8 cellular contexts compared by ENCODE assay signal in the genomic region with DNA sequence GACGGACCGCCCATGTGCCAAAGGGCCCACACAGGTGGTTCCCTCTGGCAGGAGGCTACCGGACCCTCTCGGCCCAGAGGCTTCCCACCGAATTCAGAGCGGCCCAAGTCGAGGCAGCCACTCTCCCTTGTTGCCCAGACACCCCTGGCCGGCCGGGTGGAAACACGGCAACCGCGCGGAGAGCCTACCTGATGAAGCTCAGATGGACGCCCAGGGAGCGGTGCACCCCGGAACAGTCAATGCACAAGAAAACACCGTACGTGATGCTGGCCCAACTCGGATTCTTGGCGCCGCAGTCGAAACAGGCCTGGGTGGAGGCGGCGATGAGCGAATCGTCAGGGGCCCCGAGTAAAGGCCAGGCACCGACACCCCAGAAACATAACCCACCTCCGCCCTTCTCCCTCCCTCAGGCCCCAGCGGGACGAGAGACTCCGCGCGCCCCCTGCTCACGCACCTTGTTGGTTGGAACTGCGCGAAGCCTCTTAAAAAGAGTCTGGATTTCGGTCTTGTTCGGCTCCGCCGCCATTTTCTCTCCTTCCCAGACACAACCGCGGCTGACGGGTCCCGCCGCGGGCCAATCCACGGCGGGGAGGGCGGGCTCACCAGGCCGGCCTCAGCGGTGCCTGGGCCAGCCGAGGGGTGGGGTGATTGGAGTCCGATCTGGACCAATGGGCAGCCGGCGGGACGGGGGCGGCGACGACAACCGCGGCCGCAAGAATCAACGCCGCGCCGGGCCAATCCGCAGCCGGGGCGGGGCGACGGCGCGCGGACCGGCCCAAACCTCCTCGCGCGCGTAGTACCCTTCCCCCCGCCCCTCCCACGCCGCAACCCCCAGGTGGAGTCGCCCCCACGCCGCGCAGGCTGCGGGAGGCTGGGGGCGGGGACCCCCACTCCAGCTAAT. TPM values are rescaled to one million over a fixed set of nuclear protein-coding genes. Genes with fewer than 3 reads are reported as not detected.
DNase-seq lines count a peak whose midpoint lies in the region; ATAC-seq, FAIRE-seq and TF ChIP-seq lines count a peak whose summit lies in the region.

Gene ARFGAP2 (minus strand): TSS at position 552 of the 901 bp plus-strand sequence. CDS start 26 bp downstream, at position 526.

- TF ChIP-seq POLR2A in GM18505 (IDR thresholded peaks at IDR 0.05; ENCODE audit: borderline replicate concordance, extremely low read depth, insufficient read depth, insufficient read length) = peak; percentile 60

- H3K27ac ChIP-seq in angular gyrus (ENCODE audit: low read depth, low read length) = peak within 1 kb of the TSS; percentile 100

- ATAC-seq in GM18505 (IDR thresholded peaks at IDR 0.05; ENCODE audit: unreplicated experiment) (peak; percentile 85), HG02943 (IDR thresholded peaks at IDR 0.05; ENCODE audit: low read depth, unreplicated experiment) (peak; percentile 82), left ventricle myocardium superior (peak; percentile 92)

- intact Hi-C loops in T-helper 2 cell treated with Interferon-gamma antibody and Interleukin-4, amounts not matched to agents 100 ng/mL and 5 ng/mL, for 36 hours (cut with micrococcal nuclease) = loop anchor here (1.0 to 5.0 kb wide), 12 partner anchors 10 to 672 kb away; partner anchors contain the start of genes ACP2, ARHGAP1, ATG13 and DDB2
- intact Hi-C loops in left ventricle myocardium superior (cut with micrococcal nuclease) = no loop called here

- peak; percentile 96 for FAIRE-seq in urothelium cell line (lab: Jason Lieb, UNC)

- DNase-seq in NCI-H187 (lab: John Stamatoyannopoulos, UW) = peak; percentile 93 to 96
- peak; percentile 98 for DNase-seq in left ventricle myocardium superior
- DNase-seq in pulmonary artery endothelial cell (ENCODE audit: low read depth, low spot score) = peak; percentile 88
- DNase-seq in urothelium cell line (ENCODE audit: low spot score) = peak; percentile 100

RNA-seq across cellular contexts. Expression of gene ARFGAP2, which starts in this region (rescaled TPM):
- total RNA-seq in T-helper 2 cell treated with Interferon-gamma antibody and Interleukin-4, amounts not matched to agents 100 ng/mL and 5 ng/mL, for 36 hours = 97.0 and 97.9 TPM in 2 replicates
- total RNA-seq in left ventricle myocardium superior = 48.0 TPM
- total RNA-seq in pulmonary artery endothelial cell = 81.7 and 89.5 TPM in 2 replicates

Comparison
In these comparisons a context has a peak if more than half of its experiments do, and no peak if none do; other contexts are left out.
1. Peak in every context shown above with its lines: DNase-seq, ATAC-seq and H3K27ac ChIP-seq.